Comparison of ENCODE assay signal across 6 cellular contexts in the genomic region with DNA sequence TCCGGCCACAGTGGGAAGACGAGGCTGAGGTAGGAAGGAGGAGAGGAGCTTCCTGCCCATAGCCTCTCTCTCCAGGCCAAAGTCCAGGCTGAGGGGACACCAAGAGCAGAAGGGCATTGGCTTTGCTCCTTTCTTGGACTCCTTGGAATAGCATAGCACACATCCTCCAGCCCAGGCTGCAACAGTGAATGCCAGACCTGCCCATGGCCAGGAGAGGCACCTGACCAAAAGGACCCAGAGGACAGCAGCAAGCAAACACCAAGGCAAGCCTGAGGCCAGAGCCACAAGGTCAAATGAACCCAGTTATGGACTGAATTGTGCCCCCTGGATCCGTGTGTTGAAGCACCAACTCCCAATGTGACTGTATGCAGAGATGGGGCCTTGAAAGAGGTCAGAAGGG.
"Had no signal": no experiment of that assay in that cellular context is flagged by ENCODE, and none has a peak within 500 bp of the region (broad histone marks: within the 10 kb centered on the region; RNA-seq: fewer than 3 reads in every experiment).

No MANE protein-coding gene starts in this region.

- H2AFZ ChIP-seq: GM23338 had no signal

- H3K4me3 ChIP-seq: GM23338, K562 had no signal

- H3K4me2 ChIP-seq: GM23338 had no signal

- DNase-seq: H9, HCEC 1CT, IMR-90, KG1 had no signal

- ATAC-seq: GM23338, K562 had no signal
